ENCODE assay signal across 10 cellular contexts in genomic region chr10:127021771-127022170, GRCh38.
"Had no signal": no experiment of that assay in that cellular context is flagged by ENCODE, and none has a peak within 500 bp of the region (broad histone marks: within the 10 kb centered on the region; RNA-seq: fewer than 3 reads in every experiment).

No MANE protein-coding gene starts in this region.

- H3K9me3 ChIP-seq: HAP-1 had no signal

- ATAC-seq: HCT116, HepG2 had no signal

- H3K27ac Mint-ChIP-seq: HFFc6, IgD-negative memory B cell had no signal

- H3K36me3 Mint-ChIP-seq: IgD-negative memory B cell had no signal

- H3K9me3 Mint-ChIP-seq: HFFc6 had no signal

- H3K27ac ChIP-seq: GM23248, HL-60 had no signal

- H3K27me3 Mint-ChIP-seq: IgD-negative memory B cell had no signal

- H3K36me3 ChIP-seq: HAP-1 had no signal

- H3K4me3 Mint-ChIP-seq: HFFc6, IgD-negative memory B cell had no signal

- H3K4me3 ChIP-seq: GM23248, HAP-1 had no signal

- DNase-seq: GM23248, GOT3, H7, HFFc6, KBM-7 had no signal
